Comparison of ENCODE assay signal across 8 cellular contexts in genomic region chr19:49818691-49819331, GRCh38. TPM values are rescaled to one million over a fixed set of nuclear protein-coding genes. Genes with fewer than 3 reads are reported as not detected.
DNase-seq lines count a peak whose midpoint lies in the region; ATAC-seq, FAIRE-seq and TF ChIP-seq lines count a peak whose summit lies in the region.

No MANE protein-coding gene starts in this region.

- in situ Hi-C loops in K562 (cut with MboI), result no loop called here

- H2BK5ac ChIP-seq in mesendoderm (ENCODE audit: low read length), result no peak overlapping the region

- CTCF ChIA-PET in K562 (lab: Yijun Ruan, JAX; ENCODE audit: low intra/inter-chr PET ratio), result interaction anchor here (0.5 kb wide), 1 partner anchor 10 kb away, joined by 3 read pairs; no protein-coding TSS in a partner anchor

- DNase-seq in K562 (ENCODE audit: extremely low read depth in 1 of 4, low spot score in 3 of 4) (peak in 3 of 4 experiments; percentile 34 to 50 (median 39)), mesendoderm (no peak), NCI-H1048 (lab: John Stamatoyannopoulos, UW) (no peak), cerebellar nuclear complex (lab: John Stamatoyannopoulos, UW) (no peak), GM10266 (ENCODE audit: extremely low spot score) (no peak)

- no peak overlapping the region for H2BK15ac ChIP-seq in mesendoderm (replicated peaks; ENCODE audit: low read depth)

- no peak for TF ChIP-seq RAD21 in K562 (CRISPR knock-in tag; conservative IDR thresholded peaks at IDR 0.05 in 1 of 2, IDR thresholded peaks at IDR 0.05 in 1 of 2)

- H3K36me3 ChIP-seq in K562 (ENCODE audit: control insufficient read depth, insufficient read depth, low read length) (peaks cover 26% of the 10 kb centered on the region), mesendoderm (ENCODE audit: control insufficient read depth, insufficient read depth, low read length) (peaks cover 2% of the 10 kb centered on the region)

- POLR2A ChIA-PET in K562 (lab: Yijun Ruan, JAX), result interaction anchor here (0.5 to 1.2 kb wide), 8 partner anchors 9 to 102 kb away, joined by 3 to 9 read pairs (median 4); partner anchors contain the start of gene PTOV1

- TF ChIP-seq CTCF in 22Rv1 (IDR thresholded peaks at IDR 0.05), result no peak
- no peak for TF ChIP-seq CTCF in K562 (IDR thresholded peaks at IDR 0.05 in 2 of 3, conservative IDR thresholded peaks at IDR 0.05 in 1 of 3; ENCODE audit: insufficient read depth in 2 of 3, low read depth in 1 of 3, low read length in 3 of 3)
- no peak for TF ChIP-seq CTCF in GM10266 (IDR thresholded peaks at IDR 0.05; ENCODE audit: control insufficient read depth, insufficient read depth, low read depth, missing control alignments)

- no peaks in the 10 kb centered on the region for H3K27me3 ChIP-seq in K562 (ENCODE audit: control insufficient read depth in 2 of 2, insufficient read depth in 2 of 2, low read length in 2 of 2)
- H3K27me3 ChIP-seq in mesendoderm (ENCODE audit: insufficient read depth, low read length, poor library complexity), result no peaks in the 10 kb centered on the region

- H3K56ac ChIP-seq in mesendoderm (ENCODE audit: low read length), result peak overlapping the region; percentile 90

- H3K27ac ChIP-seq in 22Rv1 (peak overlapping the region; percentile 82), K562 (ENCODE audit: extremely low read depth, low read depth, low read length) (peak overlapping the region; percentile 90), mesendoderm (ENCODE audit: low read depth, low read length) (no peak overlapping the region)

- no peak overlapping the region for H2AK5ac ChIP-seq in mesendoderm (ENCODE audit: low read length)

- ATAC-seq in HG02623 (IDR thresholded peaks at IDR 0.05; ENCODE audit: unreplicated experiment) (peak; percentile 7), K562 (peak; percentile 47), HG03469 (IDR thresholded peaks at IDR 0.05; ENCODE audit: unreplicated experiment) (no peak)

- FAIRE-seq in K562 (lab: Jason Lieb, UNC), result no peak

- H3K4me2 ChIP-seq in K562 (ENCODE audit: insufficient read depth, low read length) (peak overlapping the region; percentile 82), mesendoderm (ENCODE audit: low read length) (peak overlapping the region; percentile 23)

- H4K5ac ChIP-seq in mesendoderm (ENCODE audit: low read length), result no peak overlapping the region

- no peaks in the 10 kb centered on the region for H3K9me1 ChIP-seq in K562 (ENCODE audit: control insufficient read depth, insufficient read depth, low read length)

- 4% methylated on average over 8 of the region's 14 CpGs for WGBS in K562 (ENCODE audit: insufficient coverage, low coverage, missing lambda C conversion rate)
- WGBS in mesendoderm (ENCODE audit: extremely low coverage, insufficient coverage, low lambda C conversion rate), result no CpG with 5 or more reads among the region's 14 CpGs

- peaks cover 17 to 39% of the 10 kb centered on the region in 2 experiments for H3K4me1 ChIP-seq in K562 (replicated peaks in 1 of 2; ENCODE audit: control insufficient read depth in 2 of 2, insufficient read depth in 2 of 2, low read length in 2 of 2)
- no peaks in the 10 kb centered on the region for H3K4me1 ChIP-seq in mesendoderm (ENCODE audit: control insufficient read depth, low read depth, low read length)

- H3K4me3 ChIP-seq in K562 (peak overlapping the region; percentile 86), mesendoderm (ENCODE audit: low read length) (peak overlapping the region; percentile 56)

- TF ChIP-seq POLR2A in K562 (conservative IDR thresholded peaks at IDR 0.05), result no peak

- no peak overlapping the region for H4K8ac ChIP-seq in mesendoderm (ENCODE audit: low read depth, low read length)

- no peak for TF ChIP-seq EP300 in K562 (IDR thresholded peaks at IDR 0.05; ENCODE audit: low read length)

- 0 out of 2 replicates have a peak, but pooled peaks cover 3% of the 10 kb centered on the region for H4K20me1 ChIP-seq in K562 (replicated peaks; ENCODE audit: control insufficient read depth, insufficient read depth, low read length)

- no peak overlapping the region for H3K23ac ChIP-seq in mesendoderm (ENCODE audit: low read length)

- H3K9ac ChIP-seq in K562 (ENCODE audit: insufficient read depth in 1 of 2, low read depth in 2 of 2, low read length in 2 of 2) (peak overlapping the region; percentile 86 to 95), mesendoderm (ENCODE audit: low read length) (peak overlapping the region; percentile 74)

- BruUV-seq in K562 (replicated peaks; lab: Mats Ljungman, UMichigan), result TSS peak; percentile 58

- intact Hi-C loops in K562 (cut with micrococcal nuclease), result loop anchor here (2.0 kb wide), 1 partner anchor 26 kb away; no protein-coding TSS in a partner anchor

- H3K79me2 ChIP-seq in K562 (ENCODE audit: control insufficient read depth, insufficient read depth, low read length), result peaks cover 42% of the 10 kb centered on the region
- H3K79me2 ChIP-seq in mesendoderm (ENCODE audit: control insufficient read depth, insufficient read depth, low read length), result peaks cover 14% of the 10 kb centered on the region

- peaks cover 10% of the 10 kb centered on the region for H3K79me1 ChIP-seq in mesendoderm (ENCODE audit: low read length)

- peak overlapping the region; percentile 7 for H3K18ac ChIP-seq in mesendoderm (ENCODE audit: low read length)

- H2AFZ ChIP-seq in K562 (ENCODE audit: low read depth, low read length), result peak overlapping the region; percentile 92; the same call in 1 of the 2 replicates

- no peak overlapping the region for H2BK120ac ChIP-seq in mesendoderm (ENCODE audit: low read depth, low read length)

- peak overlapping the region; percentile 40 for H3K4ac ChIP-seq in mesendoderm (ENCODE audit: low read depth, low read length)

- H3K9me3 ChIP-seq in K562 (replicated peaks; ENCODE audit: control insufficient read depth, insufficient read depth, low read depth, low read length), result no peaks in the 10 kb centered on the region

RNA-seq across cellular contexts. Expression of gene MED25, which starts 0.7 kb away (rescaled TPM):
- total RNA-seq in K562 (2011; cell fraction: chromatin; rRNA removed; ENCODE audit: low replicate concordance), result 109 and 190 TPM in 2 replicates
- total RNA-seq in K562 (2011; cell fraction: nucleolus; rRNA removed), result 97.8 and 99.2 TPM in 2 replicates
- total RNA-seq in K562 (2011; cell fraction: nucleoplasm; rRNA removed), result 109 and 111 TPM in 2 replicates
- total RNA-seq in K562 (2014; rRNA removed) (19.3 and 30.1 TPM in 2 replicates), K562 (2014; rRNA removed; fragmentation: Illumina TruSeq; extraction: Trizol) (15.7 and 17.1 TPM in 2 replicates), K562 (2015; rRNA removed; fragmentation: Illumina TruSeq; extraction: Trizol) (14.5 and 16.0 TPM in 2 replicates), K562 (2021) (83.5 and 93.9 TPM in 2 replicates)
- polyA plus RNA-seq in K562 (2011; rRNA removed) (23.0 and 31.0 TPM in 2 replicates), K562 (2014; fragmentation: Illumina TruSeq; extraction: Trizol) (56.7 and 72.9 TPM in 2 replicates), K562 (2014; fragmentation: Nextera tagmentation; extraction: Ambion mirVana) (1 to 10 TPM; 4.1 to 4.4 TPM), K562 (2014; rRNA removed) (37.8 and 40.3 TPM in 2 replicates)
- polyA plus RNA-seq in K562 (2011; cell fraction: cytosol; rRNA removed), result 18.3 and 19.6 TPM in 2 replicates
- polyA plus RNA-seq in K562 (2011; cell fraction: nucleus; rRNA removed), result 111 and 131 TPM in 2 replicates
- 57.3 and 63.8 TPM in 2 replicates for polyA plus RNA-seq in K562 (2012)
- 20.8 and 22.4 TPM in 2 replicates for polyA minus RNA-seq in K562 (2011; rRNA and poly(A)+ RNA removed)
- polyA minus RNA-seq in K562 (2011; cell fraction: cytosol; rRNA and poly(A)+ RNA removed), result 35.9 and 50.9 TPM in 2 replicates
- polyA minus RNA-seq in K562 (2011; cell fraction: nucleus; rRNA and poly(A)+ RNA removed), result 38.8 and 53.6 TPM in 2 replicates
- 42.3 TPM for polyA plus RNA-seq in mesendoderm (2013, experiment 1 of 2)
- polyA plus RNA-seq in mesendoderm (2013, experiment 2 of 2), result 43.2 TPM

RNA-seq across cellular contexts. Expression of gene FUZ, which starts 5.7 kb away (rescaled TPM):
- total RNA-seq in K562 (2011; cell fraction: chromatin; rRNA removed; ENCODE audit: low replicate concordance), result 5.3 and 13.3 TPM in 2 replicates
- total RNA-seq in K562 (2011; cell fraction: nucleolus; rRNA removed), result 8.2 and 9.1 TPM in 2 replicates
- total RNA-seq in K562 (2011; cell fraction: nucleoplasm; rRNA removed), result 8.2 and 8.4 TPM in 2 replicates
- total RNA-seq in K562 (2014; rRNA removed) (6.6 and 10.6 TPM in 2 replicates), K562 (2014; rRNA removed; fragmentation: Illumina TruSeq; extraction: Trizol) (1.9 and 3.5 TPM in 2 replicates), K562 (2015; rRNA removed; fragmentation: Illumina TruSeq; extraction: Trizol) (2.9 and 3.8 TPM in 2 replicates), K562 (2021) (6.7 and 7.6 TPM in 2 replicates)
- polyA plus RNA-seq in K562 (2011; rRNA removed) (2.7 and 3.6 TPM in 2 replicates), K562 (2014; fragmentation: Illumina TruSeq; extraction: Trizol) (3.2 and 4.5 TPM in 2 replicates), K562 (2014; fragmentation: Nextera tagmentation; extraction: Ambion mirVana) (under 1 TPM in 1 of 2 experiments, not detected in 1; 0.17 TPM), K562 (2014; rRNA removed) (4.7 and 11.5 TPM in 2 replicates)
- polyA plus RNA-seq in K562 (2011; cell fraction: cytosol; rRNA removed), result 4.8 and 5.7 TPM in 2 replicates
- polyA plus RNA-seq in K562 (2011; cell fraction: nucleus; rRNA removed), result 7.4 and 9.5 TPM in 2 replicates
- polyA plus RNA-seq in K562 (2012), result 6.3 and 6.4 TPM in 2 replicates
- 2.0 and 2.2 TPM in 2 replicates for polyA minus RNA-seq in K562 (2011; rRNA and poly(A)+ RNA removed)
- 2.6 and 6.6 TPM in 2 replicates for polyA minus RNA-seq in K562 (2011; cell fraction: cytosol; rRNA and poly(A)+ RNA removed)
- 1.2 and 3.7 TPM in 2 replicates for polyA minus RNA-seq in K562 (2011; cell fraction: nucleus; rRNA and poly(A)+ RNA removed)
- polyA plus RNA-seq in mesendoderm (2013, experiment 1 of 2), result 11.5 TPM
- polyA plus RNA-seq in mesendoderm (2013, experiment 2 of 2), result 11.6 TPM

RNA-seq across cellular contexts. Expression of gene PTOV1, which starts 32.1 kb away (rescaled TPM):
- 128 and 364 TPM in 2 replicates for total RNA-seq in K562 (2011; cell fraction: chromatin; rRNA removed; ENCODE audit: low replicate concordance)
- total RNA-seq in K562 (2011; cell fraction: nucleolus; rRNA removed), result 274 and 281 TPM in 2 replicates
- 195 and 218 TPM in 2 replicates for total RNA-seq in K562 (2011; cell fraction: nucleoplasm; rRNA removed)
- total RNA-seq in K562 (2014; rRNA removed) (61.3 and 79.5 TPM in 2 replicates), K562 (2014; rRNA removed; fragmentation: Illumina TruSeq; extraction: Trizol) (14.0 and 23.3 TPM in 2 replicates), K562 (2015; rRNA removed; fragmentation: Illumina TruSeq; extraction: Trizol) (43.5 and 44.6 TPM in 2 replicates), K562 (2021) (156 and 169 TPM in 2 replicates)
- polyA plus RNA-seq in K562 (2011; rRNA removed) (33.0 and 58.6 TPM in 2 replicates), K562 (2014; fragmentation: Illumina TruSeq; extraction: Trizol) (61.7 and 81.3 TPM in 2 replicates), K562 (2014; fragmentation: Nextera tagmentation; extraction: Ambion mirVana) (1 to 10 TPM; 4.9 to 9.3 TPM), K562 (2014; rRNA removed) (68.1 and 75.0 TPM in 2 replicates)
- 39.8 and 67.6 TPM in 2 replicates for polyA plus RNA-seq in K562 (2011; cell fraction: cytosol; rRNA removed)
- polyA plus RNA-seq in K562 (2011; cell fraction: nucleus; rRNA removed), result 302 and 359 TPM in 2 replicates
- 104 and 153 TPM in 2 replicates for polyA plus RNA-seq in K562 (2012)
- 22.8 and 25.3 TPM in 2 replicates for polyA minus RNA-seq in K562 (2011; rRNA and poly(A)+ RNA removed)
- polyA minus RNA-seq in K562 (2011; cell fraction: cytosol; rRNA and poly(A)+ RNA removed), result 60.9 and 84.8 TPM in 2 replicates
- polyA minus RNA-seq in K562 (2011; cell fraction: nucleus; rRNA and poly(A)+ RNA removed), result 81.6 and 99.6 TPM in 2 replicates
- polyA plus RNA-seq in mesendoderm (2013, experiment 1 of 2), result 156 TPM
- polyA plus RNA-seq in mesendoderm (2013, experiment 2 of 2), result 150 TPM

RNA-seq across cellular contexts. Expression of gene PNKP, which starts 48.6 kb away (rescaled TPM):
- total RNA-seq in K562 (2011; cell fraction: chromatin; rRNA removed; ENCODE audit: low replicate concordance), result 168 and 404 TPM in 2 replicates
- 252 and 258 TPM in 2 replicates for total RNA-seq in K562 (2011; cell fraction: nucleolus; rRNA removed)
- 178 and 185 TPM in 2 replicates for total RNA-seq in K562 (2011; cell fraction: nucleoplasm; rRNA removed)
- total RNA-seq in K562 (2014; rRNA removed) (56.0 and 59.3 TPM in 2 replicates), K562 (2014; rRNA removed; fragmentation: Illumina TruSeq; extraction: Trizol) (12.3 and 18.1 TPM in 2 replicates), K562 (2015; rRNA removed; fragmentation: Illumina TruSeq; extraction: Trizol) (25.3 and 29.4 TPM in 2 replicates), K562 (2021) (84.9 and 85.4 TPM in 2 replicates)
- polyA plus RNA-seq in K562 (2011; rRNA removed) (13.7 and 21.3 TPM in 2 replicates), K562 (2014; fragmentation: Illumina TruSeq; extraction: Trizol) (26.7 and 30.0 TPM in 2 replicates), K562 (2014; fragmentation: Nextera tagmentation; extraction: Ambion mirVana) (1 to 10 TPM; 2.8 to 3.1 TPM), K562 (2014; rRNA removed) (64.0 and 71.3 TPM in 2 replicates)
- polyA plus RNA-seq in K562 (2011; cell fraction: cytosol; rRNA removed), result 12.2 and 25.9 TPM in 2 replicates
- 123 and 164 TPM in 2 replicates for polyA plus RNA-seq in K562 (2011; cell fraction: nucleus; rRNA removed)
- 56.7 and 64.2 TPM in 2 replicates for polyA plus RNA-seq in K562 (2012)
- 6.7 and 8.2 TPM in 2 replicates for polyA minus RNA-seq in K562 (2011; rRNA and poly(A)+ RNA removed)
- polyA minus RNA-seq in K562 (2011; cell fraction: cytosol; rRNA and poly(A)+ RNA removed), result 22.8 and 136 TPM in 2 replicates
- 48.2 and 49.9 TPM in 2 replicates for polyA minus RNA-seq in K562 (2011; cell fraction: nucleus; rRNA and poly(A)+ RNA removed)
- 44.3 TPM for polyA plus RNA-seq in mesendoderm (2013, experiment 1 of 2)
- polyA plus RNA-seq in mesendoderm (2013, experiment 2 of 2), result 43.9 TPM

RNA-seq across cellular contexts. Expression of gene AP2A1, which starts 52.0 kb away (rescaled TPM):
- 142 and 352 TPM in 2 replicates for total RNA-seq in K562 (2011; cell fraction: chromatin; rRNA removed; ENCODE audit: low replicate concordance)
- 179 and 183 TPM in 2 replicates for total RNA-seq in K562 (2011; cell fraction: nucleolus; rRNA removed)
- 173 and 215 TPM in 2 replicates for total RNA-seq in K562 (2011; cell fraction: nucleoplasm; rRNA removed)
- total RNA-seq in K562 (2014; rRNA removed) (77.6 and 109 TPM in 2 replicates), K562 (2014; rRNA removed; fragmentation: Illumina TruSeq; extraction: Trizol) (21.5 and 23.4 TPM in 2 replicates), K562 (2015; rRNA removed; fragmentation: Illumina TruSeq; extraction: Trizol) (29.1 and 31.8 TPM in 2 replicates), K562 (2021) (138 and 150 TPM in 2 replicates)
- polyA plus RNA-seq in K562 (2011; rRNA removed) (31.9 and 75.2 TPM in 2 replicates), K562 (2014; fragmentation: Illumina TruSeq; extraction: Trizol) (47.0 and 81.3 TPM in 2 replicates), K562 (2014; fragmentation: Nextera tagmentation; extraction: Ambion mirVana) (1 to 10 TPM in 1 of 2 experiments, under 1 TPM in 1; 0.55 to 1.5 TPM), K562 (2014; rRNA removed) (89.6 and 91.9 TPM in 2 replicates)
- 57.0 and 118 TPM in 2 replicates for polyA plus RNA-seq in K562 (2011; cell fraction: cytosol; rRNA removed)
- polyA plus RNA-seq in K562 (2011; cell fraction: nucleus; rRNA removed), result 98.4 and 141 TPM in 2 replicates
- polyA plus RNA-seq in K562 (2012), result 97.7 and 117 TPM in 2 replicates
- 65.8 and 75.2 TPM in 2 replicates for polyA minus RNA-seq in K562 (2011; rRNA and poly(A)+ RNA removed)
- polyA minus RNA-seq in K562 (2011; cell fraction: cytosol; rRNA and poly(A)+ RNA removed), result 102 and 161 TPM in 2 replicates
- 54.4 and 66.2 TPM in 2 replicates for polyA minus RNA-seq in K562 (2011; cell fraction: nucleus; rRNA and poly(A)+ RNA removed)
- 53.3 TPM for polyA plus RNA-seq in mesendoderm (2013, experiment 1 of 2)
- polyA plus RNA-seq in mesendoderm (2013, experiment 2 of 2), result 51.9 TPM

Comparison
In these comparisons a context has a peak if more than half of its experiments do, and no peak if none do; other contexts are left out.
1. DNase-seq: peak in K562 (3 of 4); none in mesendoderm (single experiment), NCI-H1048 (single experiment), cerebellar nuclear complex (0 of 2) and GM10266 (single experiment).